In the genomic region with DNA sequence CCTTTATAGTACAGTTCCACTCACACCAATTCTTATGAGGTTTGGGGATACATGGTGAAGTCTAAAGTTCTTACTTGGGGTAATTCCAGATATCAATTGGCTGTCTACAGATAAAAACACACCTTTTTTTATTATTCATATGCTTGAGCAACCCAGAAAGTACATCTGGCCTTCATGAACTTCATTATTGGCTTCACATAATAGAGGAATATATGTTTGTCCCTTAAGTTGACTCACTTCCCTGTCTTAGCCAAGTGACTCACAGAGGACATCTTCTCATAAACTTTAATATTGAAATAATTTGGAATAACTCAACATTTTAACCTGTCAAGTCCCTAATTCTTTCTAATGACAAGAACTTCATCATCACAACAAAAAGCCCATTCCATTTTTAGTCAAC, we compare ENCODE assay signal across 30 cellular contexts. TPM values are rescaled to one million over a fixed set of nuclear protein-coding genes. Genes with fewer than 3 reads are reported as not detected.
"Had no signal": no experiment of that assay in that cellular context is flagged by ENCODE, and none has a peak within 500 bp of the region (broad histone marks: within the 10 kb centered on the region; RNA-seq: fewer than 3 reads in every experiment).

No MANE protein-coding gene starts in this region.

- H3K27ac Mint-ChIP-seq: activated CD4-positive, alpha-beta memory T cell treated with anti-CD3 and anti-CD28 coated beads for 36 hours; activated CD4-positive, alpha-beta T cell treated with anti-CD3 and anti-CD28 coated beads, Interleukin-2, amount 10 ng/mL, durations not matched to agents 7 days and 5 days; activated naive CD4-positive, alpha-beta T cell treated with anti-CD3 and anti-CD28 coated beads, Interleukin-2, amount 50 U/mL, for 72 hours; activated naive CD8-positive, alpha-beta T cell treated with anti-CD3 and anti-CD28 coated beads, Interleukin-2, amount 50 U/mL, for 24 hours had no signal

- H3K4me3 Mint-ChIP-seq: activated CD4-positive, alpha-beta memory T cell treated with anti-CD3 and anti-CD28 coated beads for 36 hours; activated CD4-positive, alpha-beta T cell treated with anti-CD3 and anti-CD28 coated beads, Interleukin-2, amount 10 ng/mL, durations not matched to agents 7 days and 5 days; activated naive CD8-positive, alpha-beta T cell treated with anti-CD3 and anti-CD28 coated beads, Interleukin-2, amount 50 U/mL, for 24 hours; activated T-cell treated with anti-CD3 and anti-CD28 coated beads, Interleukin-2, amount 50 U/mL, for 4 hours had no signal

- H3K36me3 ChIP-seq: brain microvascular endothelial cell had no signal

- H3K36me3 Mint-ChIP-seq: activated CD4-positive, alpha-beta memory T cell treated with anti-CD3 and anti-CD28 coated beads for 36 hours; activated naive CD4-positive, alpha-beta T cell treated with anti-CD3 and anti-CD28 coated beads, Interleukin-2, amount 50 U/mL, for 72 hours had no signal

- H3K27ac ChIP-seq: brain microvascular endothelial cell, VCaP had no signal

- H3K4me2 ChIP-seq: SK-N-SH had no signal

- H3K27me3 ChIP-seq: brain microvascular endothelial cell had no signal

- DNase-seq: activated CD4-positive, alpha-beta memory T cell treated with anti-CD3 and anti-CD28 coated beads for 36 hours; activated CD4-positive, alpha-beta T cell treated with anti-CD3 and anti-CD28 coated beads, Interleukin-2, amount 10 ng/mL, durations not matched to agents 7 days and 5 days; activated CD4-positive, CD25-positive, alpha-beta regulatory T cell; activated CD8-positive, alpha-beta memory T cell treated with anti-CD3 and anti-CD28 coated beads for 24 hours; activated effector memory CD4-positive, alpha-beta T cell treated with anti-CD3 and anti-CD28 coated beads, Interleukin-2, amount 50 U/mL, for 16 hours; activated naive CD4-positive, alpha-beta T cell treated with Interleukin-2 at 50 U/mL for 16 hours; activated naive CD8-positive, alpha-beta T cell treated with anti-CD3 and anti-CD28 coated beads, Interleukin-2, amount 50 U/mL, for 24 hours; activated T-cell treated with anti-CD3 and anti-CD28 coated beads, Interleukin-2, amount 50 U/mL, for 4 hours; amniotic stem cell; brain microvascular endothelial cell; cerebellar nuclear complex; MV-4-11; NCI-H1092 treated with DMSO at 0.1 percent for 48 hours; NCI-H1417 treated with DMSO at 0.1 percent for 48 hours; NCI-H1694; NCI-H2029; NCI-H2107; NCI-H2171 treated with DMSO at 0.1 percent for 48 hours; NCI-H226; NCI-H510A; NK-92 treated with Interleukin-12 subunit alpha and Interleukin-12 subunit beta, amount 100 ng/mL, for 24 hours; RPMI8226; SK-N-SH; T-helper 1 cell had no signal

- H3K9me3 ChIP-seq: SK-N-SH had no signal

- H3K9ac ChIP-seq: SK-N-SH had no signal

- H3K9me3 Mint-ChIP-seq: activated CD4-positive, alpha-beta T cell treated with anti-CD3 and anti-CD28 coated beads, Interleukin-2, amount 10 ng/mL, durations not matched to agents 7 days and 5 days had no signal

- H3K27me3 Mint-ChIP-seq: activated CD4-positive, alpha-beta memory T cell treated with anti-CD3 and anti-CD28 coated beads for 36 hours; activated CD4-positive, alpha-beta T cell treated with anti-CD3 and anti-CD28 coated beads, Interleukin-2, amount 10 ng/mL, durations not matched to agents 7 days and 5 days; activated naive CD8-positive, alpha-beta T cell treated with anti-CD3 and anti-CD28 coated beads, Interleukin-2, amount 50 U/mL, for 24 hours had no signal

- ATAC-seq: activated naive CD4-positive, alpha-beta T cell treated with anti-CD3 and anti-CD28 coated beads, Interleukin-2, amount 50 U/mL, for 72 hours; activated naive CD8-positive, alpha-beta T cell treated with anti-CD3 and anti-CD28 coated beads, Interleukin-2, amount 50 U/mL, for 24 hours; activated T-cell treated with anti-CD3 and anti-CD28 coated beads, Interleukin-2, amount 50 U/mL, for 4 hours; Panc1; Right ventricle myocardium inferior had no signal

- H3K4me1 Mint-ChIP-seq: activated CD4-positive, alpha-beta T cell treated with anti-CD3 and anti-CD28 coated beads, Interleukin-2, amount 10 ng/mL, durations not matched to agents 7 days and 5 days; activated naive CD8-positive, alpha-beta T cell treated with anti-CD3 and anti-CD28 coated beads, Interleukin-2, amount 50 U/mL, for 24 hours had no signal

RNA-seq across cellular contexts. Expression of a gene that starts 36.3 kb away (rescaled TPM):
- total RNA-seq: activated CD4-positive, alpha-beta memory T cell treated with anti-CD3 and anti-CD28 coated beads for 36 hours; activated CD4-positive, alpha-beta T cell treated with anti-CD3 and anti-CD28 coated beads, Interleukin-2, amount 10 ng/mL, durations not matched to agents 7 days and 5 days; activated naive CD4-positive, alpha-beta T cell treated with anti-CD3 and anti-CD28 coated beads, Interleukin-2, amount 50 U/mL, for 72 hours; M059J; T-helper 2 cell treated with Interferon-gamma antibody and Interleukin-4, amounts not matched to agents 100 ng/mL and 5 ng/mL, for 36 hours had no signal
